In genomic region chr20:53822534-53822933, GRCh38 we compare ENCODE assay signal across 20 cellular contexts.
DNase-seq lines count a peak whose midpoint lies in the region; ATAC-seq and TF ChIP-seq lines count a peak whose summit lies in the region.
"Had no signal": no experiment of that assay in that cellular context is flagged by ENCODE, and none has a peak within 500 bp of the region (broad histone marks: within the 10 kb centered on the region; RNA-seq: fewer than 3 reads in every experiment).

No MANE protein-coding gene starts in this region.

- H3K36me3 Mint-ChIP-seq in activated CD8-positive, alpha-beta memory T cell treated with anti-CD3 and anti-CD28 coated beads, Interleukin-2, amount 10 ng/mL, durations not matched to agents 7 days and 5 days = peaks cover 5% of the 10 kb centered on the region
- H3K36me3 Mint-ChIP-seq in T-helper 17 cell (ENCODE audit: low read depth) = peaks cover 2% of the 10 kb centered on the region
- H3K36me3 Mint-ChIP-seq in activated naive CD8-positive, alpha-beta T cell treated with anti-CD3 and anti-CD28 coated beads for 36 hours = peaks cover 4% of the 10 kb centered on the region
- H3K36me3 Mint-ChIP-seq: CD14-positive monocyte had no signal

- CTCF ChIA-PET in activated CD8-positive, alpha-beta memory T cell treated with anti-CD3 and anti-CD28 coated beads, Interleukin-2, amount 10 ng/mL, durations not matched to agents 7 days and 5 days (lab: Charles Lee) = interaction anchor here (1.0 kb wide), 1 partner anchor 50 kb away, joined by 3 read pairs; no protein-coding TSS in a partner anchor

- peaks cover 11% of the 10 kb centered on the region for H3K4me1 ChIP-seq in KMS-11 (ENCODE audit: low read depth, poor library complexity, severe bottlenecking)
- H3K4me1 ChIP-seq: BE2C had no signal

- DNase-seq in activated CD8-positive, alpha-beta memory T cell treated with anti-CD3 and anti-CD28 coated beads for 24 hours = peak; percentile 30
- no peak for DNase-seq in activated CD8-positive, alpha-beta memory T cell treated with anti-CD3 and anti-CD28 coated beads, Interleukin-2, amount 10 ng/mL, durations not matched to agents 7 days and 5 days
- no peak for DNase-seq in T-helper 17 cell
- DNase-seq in activated naive CD8-positive, alpha-beta T cell treated with anti-CD3 and anti-CD28 coated beads for 36 hours = no peak
- DNase-seq in AG08396 (ENCODE audit: low spot score) = no peak
- DNase-seq: AML-193; BE2C; CD4-positive, alpha-beta T cell; CD8-positive, alpha-beta memory T cell; DMS 273 treated with DMSO at 0.1 percent for 48 hours; DMS79; EL; GDM1; GOT3; HFFc6 had no signal

- H3K9ac ChIP-seq in KMS-11 = no peak overlapping the region
- H3K9ac ChIP-seq: BLaER1 treated with 17β-estradiol and CSF1 and Interleukin-3, amounts not matched to agents 10 nM and 100 nM had no signal

- no peaks in the 10 kb centered on the region for H3K36me3 ChIP-seq in KMS-11 (ENCODE audit: insufficient read depth)
- H3K36me3 ChIP-seq: BE2C; BLaER1 treated with 17β-estradiol and CSF1 and Interleukin-3, amounts not matched to agents 10 nM and 100 nM; HAP-1 had no signal

- no peaks in the 10 kb centered on the region for H4K20me1 ChIP-seq in KMS-11 (ENCODE audit: insufficient read depth)
- H4K20me1 ChIP-seq: BLaER1 treated with 17β-estradiol and CSF1 and Interleukin-3, amounts not matched to agents 10 nM and 100 nM had no signal

- TF ChIP-seq CTCF in KMS-11 (conservative IDR thresholded peaks at IDR 0.05; ENCODE audit: low read depth, low read length) = no peak

- no peaks in the 10 kb centered on the region for H3K9me3 ChIP-seq in T-helper 17 cell (ENCODE audit: control insufficient read depth, low read length, poor library complexity, severe bottlenecking)
- H3K9me3 ChIP-seq: BE2C, HAP-1 had no signal

- no peaks in the 10 kb centered on the region for H3K9me3 Mint-ChIP-seq in activated CD8-positive, alpha-beta memory T cell treated with anti-CD3 and anti-CD28 coated beads, Interleukin-2, amount 10 ng/mL, durations not matched to agents 7 days and 5 days (ENCODE audit: low read depth)
- H3K9me3 Mint-ChIP-seq in activated naive CD8-positive, alpha-beta T cell treated with anti-CD3 and anti-CD28 coated beads for 36 hours = peaks cover 9% of the 10 kb centered on the region

- no peak for ATAC-seq in activated CD8-positive, alpha-beta memory T cell treated with anti-CD3 and anti-CD28 coated beads, Interleukin-2, amount 10 ng/mL, durations not matched to agents 7 days and 5 days
- no peak for ATAC-seq in T-helper 17 cell

- no peak overlapping the region for H3K27ac Mint-ChIP-seq in activated CD8-positive, alpha-beta memory T cell treated with anti-CD3 and anti-CD28 coated beads, Interleukin-2, amount 10 ng/mL, durations not matched to agents 7 days and 5 days
- peak overlapping the region; percentile 35 for H3K27ac Mint-ChIP-seq in T-helper 17 cell
- H3K27ac Mint-ChIP-seq in activated naive CD8-positive, alpha-beta T cell treated with anti-CD3 and anti-CD28 coated beads for 36 hours = no peak overlapping the region
- H3K27ac Mint-ChIP-seq: CD14-positive monocyte; CD4-positive, alpha-beta T cell; HFFc6 had no signal

- H3K4me3 ChIP-seq in KMS-11 (IDR thresholded peaks at IDR 0.05; ENCODE audit: insufficient read depth, low read depth, low read length) = no peak overlapping the region
- H3K4me3 ChIP-seq: BLaER1 treated with 17β-estradiol and CSF1 and Interleukin-3, amounts not matched to agents 10 nM and 100 nM; HAP-1 had no signal

- peaks cover 7% of the 10 kb centered on the region for H3K4me1 Mint-ChIP-seq in activated CD8-positive, alpha-beta memory T cell treated with anti-CD3 and anti-CD28 coated beads, Interleukin-2, amount 10 ng/mL, durations not matched to agents 7 days and 5 days
- peaks cover 7% of the 10 kb centered on the region for H3K4me1 Mint-ChIP-seq in T-helper 17 cell
- peaks cover 5% of the 10 kb centered on the region for H3K4me1 Mint-ChIP-seq in activated naive CD8-positive, alpha-beta T cell treated with anti-CD3 and anti-CD28 coated beads for 36 hours

- no peak overlapping the region for H3K4me3 Mint-ChIP-seq in activated CD8-positive, alpha-beta memory T cell treated with anti-CD3 and anti-CD28 coated beads, Interleukin-2, amount 10 ng/mL, durations not matched to agents 7 days and 5 days
- H3K4me3 Mint-ChIP-seq in T-helper 17 cell = no peak overlapping the region
- no peak overlapping the region for H3K4me3 Mint-ChIP-seq in activated naive CD8-positive, alpha-beta T cell treated with anti-CD3 and anti-CD28 coated beads for 36 hours
- H3K4me3 Mint-ChIP-seq: CD14-positive monocyte; CD4-positive, alpha-beta T cell; CD8-positive, alpha-beta memory T cell; HFFc6 had no signal

- peak overlapping the region; percentile 14; the same call in 1 of the 2 replicates for H3K4me2 ChIP-seq in KMS-11
- H3K4me2 ChIP-seq: BLaER1 treated with 17β-estradiol and CSF1 and Interleukin-3, amounts not matched to agents 10 nM and 100 nM had no signal

- no peaks in the 10 kb centered on the region for H3K27me3 Mint-ChIP-seq in activated CD8-positive, alpha-beta memory T cell treated with anti-CD3 and anti-CD28 coated beads, Interleukin-2, amount 10 ng/mL, durations not matched to agents 7 days and 5 days
- H3K27me3 Mint-ChIP-seq in T-helper 17 cell = no peaks in the 10 kb centered on the region
- no peaks in the 10 kb centered on the region for H3K27me3 Mint-ChIP-seq in activated naive CD8-positive, alpha-beta T cell treated with anti-CD3 and anti-CD28 coated beads for 36 hours
- H3K27me3 Mint-ChIP-seq: CD4-positive, alpha-beta T cell; CD8-positive, alpha-beta memory T cell had no signal

- H3K27me3 ChIP-seq in KMS-11 (ENCODE audit: insufficient read depth, low read depth) = no peaks in the 10 kb centered on the region
- H3K27me3 ChIP-seq: BE2C; BLaER1 treated with 17β-estradiol and CSF1 and Interleukin-3, amounts not matched to agents 10 nM and 100 nM had no signal

- no peaks in the 10 kb centered on the region for H3K79me2 ChIP-seq in KMS-11 (ENCODE audit: insufficient read depth, low read depth)

- no peak overlapping the region for H2AFZ ChIP-seq in KMS-11 (ENCODE audit: low read depth)

- H3K27ac ChIP-seq in KMS-11 = no peak overlapping the region
- H3K27ac ChIP-seq: 22Rv1; BLaER1 treated with 17β-estradiol and CSF1 and Interleukin-3, amounts not matched to agents 10 nM and 100 nM had no signal
